Comparison of ENCODE assay signal across 36 cellular contexts in genomic region chr7:96689414-96689813, GRCh38.
"Had no signal": no experiment of that assay in that cellular context is flagged by ENCODE, and none has a peak within 500 bp of the region (broad histone marks: within the 10 kb centered on the region; RNA-seq: fewer than 3 reads in every experiment).

No MANE protein-coding gene starts in this region.

- H3K27ac ChIP-seq: adrenal gland, body of pancreas, brain microvascular endothelial cell, breast epithelium, VCaP had no signal

- H3K4me1 ChIP-seq: body of pancreas, breast epithelium had no signal

- FAIRE-seq: astrocyte, TTC549 had no signal

- H3K27me3 ChIP-seq: adrenal gland, body of pancreas, brain microvascular endothelial cell, breast epithelium had no signal

- H3K4me3 Mint-ChIP-seq: activated B cell treated with CpG ODN at 0.5 μM for 24 hours; activated CD4-positive, alpha-beta memory T cell treated with anti-CD3 and anti-CD28 coated beads for 36 hours; activated CD4-positive, alpha-beta T cell treated with anti-CD3 and anti-CD28 coated beads, Interleukin-2, amount 10 ng/mL, durations not matched to agents 24 days and 14 days; activated CD8-positive, alpha-beta T cell treated with anti-CD3 and anti-CD28 coated beads for 36 hours; activated naive CD4-positive, alpha-beta T cell treated with anti-CD3 and anti-CD28 coated beads for 36 hours; activated naive CD8-positive, alpha-beta T cell treated with anti-CD3 and anti-CD28 coated beads for 36 hours; activated T-cell treated with anti-CD3 and anti-CD28 coated beads, Interleukin-2, amount 50 U/mL, for 4 hours; activated T-cell treated with anti-CD3 and anti-CD28 coated beads, Interleukin-2, amount 50 U/mL, for 72 hours; activated T-helper 1 cell treated with anti-CD3 and anti-CD28 coated beads, Interleukin-12 subunit alpha, Interleukin-12 subunit beta, Interleukin-2, Interleukin-4 antibody, amounts not matched to agents 30 ng/mL and 10 ng/mL and 1 ng/mL, durations not matched to agents 14 hours and 24 hours and 36 hours; activated T-helper 17 cell treated with anti-CD3 and anti-CD28 coated beads, Interleukin-2, amount 50 U/mL, for 72 hours; T-helper 1 cell treated with Interleukin-12 subunit alpha and Interleukin-12 subunit beta and Interleukin-4 antibody, amounts not matched to agents 30 μg/mL and 1 μg/mL, for 36 hours; T-helper 2 cell treated with Interferon-gamma antibody and Interleukin-4, amounts not matched to agents 5 μg/mL and 100 μg/mL, for 36 hours had no signal

- H3K4me3 ChIP-seq: adrenal gland, body of pancreas, breast epithelium had no signal

- H3K36me3 ChIP-seq: adrenal gland, breast epithelium had no signal

- ATAC-seq: activated CD8-positive, alpha-beta T cell treated with anti-CD3 and anti-CD28 coated beads for 36 hours; activated naive CD4-positive, alpha-beta T cell treated with anti-CD3 and anti-CD28 coated beads, Interleukin-2, amount 50 U/mL, for 72 hours; activated T-cell treated with anti-CD3 and anti-CD28 coated beads, Interleukin-2, amount 50 U/mL, for 4 hours; activated T-cell treated with anti-CD3 and anti-CD28 coated beads, Interleukin-2, amount 50 U/mL, for 72 hours; activated T-helper 17 cell treated with anti-CD3 and anti-CD28 coated beads, Interleukin-2, amount 50 U/mL, for 72 hours; body of pancreas had no signal

- H3K27me3 Mint-ChIP-seq: activated B cell treated with CpG ODN at 0.5 μM for 24 hours; activated CD4-positive, alpha-beta memory T cell treated with anti-CD3 and anti-CD28 coated beads for 36 hours; activated CD4-positive, alpha-beta T cell treated with anti-CD3 and anti-CD28 coated beads, Interleukin-2, amount 10 ng/mL, durations not matched to agents 24 days and 14 days; activated CD8-positive, alpha-beta T cell treated with anti-CD3 and anti-CD28 coated beads for 36 hours; activated naive CD8-positive, alpha-beta T cell treated with anti-CD3 and anti-CD28 coated beads for 36 hours; activated T-helper 17 cell treated with anti-CD3 and anti-CD28 coated beads, Interleukin-2, amount 50 U/mL, for 72 hours had no signal

- H3K9me3 ChIP-seq: adrenal gland, body of pancreas, breast epithelium had no signal

- H3K9me3 Mint-ChIP-seq: activated B cell treated with CpG ODN at 0.5 μM for 24 hours; activated CD8-positive, alpha-beta T cell treated with anti-CD3 and anti-CD28 coated beads for 36 hours; activated T-cell treated with anti-CD3 and anti-CD28 coated beads, Interleukin-2, amount 50 U/mL, for 4 hours had no signal

- DNase-seq: activated B cell treated with CpG ODN at 0.5 μM for 24 hours; activated CD4-positive, alpha-beta memory T cell treated with anti-CD3 and anti-CD28 coated beads for 36 hours; activated CD4-positive, alpha-beta T cell treated with anti-CD3 and anti-CD28 coated beads for 4 hours; activated CD4-positive, alpha-beta T cell treated with anti-CD3 and anti-CD28 coated beads, Interleukin-2, amount 10 ng/mL, durations not matched to agents 24 days and 14 days; activated CD4-positive, alpha-beta T cell treated with anti-CD3 and anti-CD28 coated beads, Interleukin-2, amount 50 U/mL, for 1 hour; activated CD4-positive, alpha-beta T cell treated with anti-CD3 and anti-CD28 coated beads, Interleukin-2, amount 50 U/mL, for 4 hours; activated CD4-positive, CD25-positive, alpha-beta regulatory T cell treated with anti-CD3 and anti-CD28 coated beads, Interleukin-2, amount 50 U/mL, for 72 hours; activated CD8-positive, alpha-beta memory T cell treated with anti-CD3 and anti-CD28 coated beads, Interleukin-2, amount 50 U/mL, for 4 hours; activated CD8-positive, alpha-beta T cell treated with anti-CD3 and anti-CD28 coated beads for 36 hours; activated effector memory CD4-positive, alpha-beta T cell treated with anti-CD3 and anti-CD28 coated beads, Interleukin-2, amount 50 U/mL, for 16 hours; activated gamma-delta T cell treated with Interleukin-2 at 50 U/mL for 16 hours; activated naive CD4-positive, alpha-beta T cell; activated naive CD4-positive, alpha-beta T cell treated with anti-CD3 and anti-CD28 coated beads for 36 hours; activated naive CD4-positive, alpha-beta T cell treated with anti-CD3 and anti-CD28 coated beads, Interleukin-2, amount 50 U/mL, for 16 hours; activated naive CD8-positive, alpha-beta T cell treated with anti-CD3 and anti-CD28 coated beads for 36 hours; activated T-cell treated with anti-CD3 and anti-CD28 coated beads for 4 hours; activated T-cell treated with anti-CD3 and anti-CD28 coated beads, Interleukin-2, amount 50 U/mL, for 1 hour; activated T-cell treated with anti-CD3 and anti-CD28 coated beads, Interleukin-2, amount 50 U/mL, for 4 hours; activated T-cell treated with anti-CD3 and anti-CD28 coated beads, Interleukin-2, amount 50 U/mL, for 72 hours; adrenal gland; amniotic stem cell; aorta; body of pancreas; brain microvascular endothelial cell; central memory CD4-positive, alpha-beta T cell; T-helper 2 cell; T-helper 9 cell had no signal

- H3K27ac Mint-ChIP-seq: activated B cell treated with CpG ODN at 0.5 μM for 24 hours; activated CD4-positive, alpha-beta memory T cell treated with anti-CD3 and anti-CD28 coated beads for 36 hours; activated CD4-positive, alpha-beta T cell treated with anti-CD3 and anti-CD28 coated beads, Interleukin-2, amount 10 ng/mL, durations not matched to agents 24 days and 14 days; activated CD8-positive, alpha-beta T cell treated with anti-CD3 and anti-CD28 coated beads for 36 hours; activated naive CD4-positive, alpha-beta T cell treated with anti-CD3 and anti-CD28 coated beads for 36 hours; activated naive CD4-positive, alpha-beta T cell treated with anti-CD3 and anti-CD28 coated beads, Interleukin-2, amount 50 U/mL, for 72 hours; activated naive CD8-positive, alpha-beta T cell treated with anti-CD3 and anti-CD28 coated beads for 36 hours; activated T-cell treated with anti-CD3 and anti-CD28 coated beads, Interleukin-2, amount 50 U/mL, for 72 hours; activated T-helper 1 cell treated with anti-CD3 and anti-CD28 coated beads, Interleukin-12 subunit alpha, Interleukin-12 subunit beta, Interleukin-2, Interleukin-4 antibody, amounts not matched to agents 30 ng/mL and 10 ng/mL and 1 ng/mL, durations not matched to agents 14 hours and 24 hours and 36 hours; activated T-helper 17 cell treated with anti-CD3 and anti-CD28 coated beads, Interleukin-2, amount 50 U/mL, for 72 hours; T-helper 1 cell treated with Interleukin-12 subunit alpha and Interleukin-12 subunit beta and Interleukin-4 antibody, amounts not matched to agents 30 μg/mL and 1 μg/mL, for 36 hours; T-helper 2 cell treated with Interferon-gamma antibody and Interleukin-4, amounts not matched to agents 5 μg/mL and 100 μg/mL, for 36 hours had no signal
